In genomic region chr12:112124918-112125249, GRCh38 we compare ENCODE assay signal across 2 cellular contexts.
TF ChIP-seq lines count a peak whose summit lies in the region.

No MANE protein-coding gene starts in this region.

TF ChIP-seq in SK-N-SH, 30 proteins besides CTCF, POLR2A, EP300 and RAD21 (continued from another document):
- TF ChIP-seq ZBTB33 (IDR thresholded peaks at IDR 0.05; ENCODE audit: borderline replicate concordance, low read depth) (no peak), JUND (IDR thresholded peaks at IDR 0.05) (no peak), POLR2AphosphoS5 (IDR thresholded peaks at IDR 0.05; ENCODE audit: low read depth, low read length) (no peak), YY1 (IDR thresholded peaks at IDR 0.05; ENCODE audit: low read depth) (no peak), RFX5 (IDR thresholded peaks at IDR 0.05; ENCODE audit: low read length) (no peak), EZH2phosphoT487 (IDR thresholded peaks at IDR 0.05; ENCODE audit: borderline replicate concordance, low read depth) (no peak), GABPA (IDR thresholded peaks at IDR 0.05; ENCODE audit: low read depth) (no peak), FOXJ3 (CRISPR knock-in tag; IDR thresholded peaks at IDR 0.05) (no peak), USF2 (IDR thresholded peaks at IDR 0.05; ENCODE audit: borderline replicate concordance, low read depth, low read length) (no peak), RCOR1 (IDR thresholded peaks at IDR 0.05; ENCODE audit: low read length) (no peak), NRF1 (IDR thresholded peaks at IDR 0.05; ENCODE audit: low read depth, low read length) (no peak), SIN3A (IDR thresholded peaks at IDR 0.05; ENCODE audit: borderline replicate concordance, low read depth, low read length) (no peak), TAF1 (IDR thresholded peaks at IDR 0.05; ENCODE audit: borderline replicate concordance, low read depth, low read length) (no peak), MEF2A (IDR thresholded peaks at IDR 0.05; ENCODE audit: borderline replicate concordance, low read depth) (no peak)

TF ChIP-seq in SK-N-SH treated with all-trans-retinoic acid at 6 μM for 48 hours, 23 proteins besides CTCF, POLR2A, EP300 and RAD21 (continued from another document):
- TF ChIP-seq PATZ1 (CRISPR knock-in tag; IDR thresholded peaks at IDR 0.05; ENCODE audit: borderline replicate concordance) (no peak), ZNF8 (CRISPR knock-in tag; IDR thresholded peaks at IDR 0.05) (no peak), CREB5 (CRISPR knock-in tag; IDR thresholded peaks at IDR 0.05; ENCODE audit: low read depth) (no peak), PPARA (CRISPR knock-in tag; IDR thresholded peaks at IDR 0.05; ENCODE audit: borderline replicate concordance) (no peak), RARB (CRISPR knock-in tag; IDR thresholded peaks at IDR 0.05) (no peak), TOX (CRISPR knock-in tag; IDR thresholded peaks at IDR 0.05; ENCODE audit: borderline replicate concordance) (no peak), OSR1 (CRISPR knock-in tag; IDR thresholded peaks at IDR 0.05) (no peak), TCF4 (CRISPR knock-in tag; IDR thresholded peaks at IDR 0.05; ENCODE audit: borderline replicate concordance) (no peak), POU6F1 (CRISPR knock-in tag; IDR thresholded peaks at IDR 0.05; ENCODE audit: borderline replicate concordance, low read depth) (no peak)
